ENCODE assay signal across 1 cellular context in genomic region chr17:64087252-64088005, GRCh38.
TF ChIP-seq lines count a peak whose summit lies in the region.

No MANE protein-coding gene starts in this region.

TF ChIP-seq in K562, 482 proteins besides CTCF, POLR2A, EP300 and RAD21:
- TF ChIP-seq ZBTB40 (IDR thresholded peaks at IDR 0.05) (0 out of 2 replicates have a peak, but pooled peaks have one; percentile 46), ZBTB40 (CRISPR knock-in tag; IDR thresholded peaks at IDR 0.05) (no peak; the same call in 1 of the 2 replicates), ZNF274 (IDR thresholded peaks at IDR 0.05; ENCODE audit: borderline replicate concordance, low read depth, low read length) (no peak), ZNF584 (CRISPR knock-in tag; IDR thresholded peaks at IDR 0.05; ENCODE audit: low read depth) (0 out of 2 replicates have a peak, but pooled peaks have one; percentile 24)
